ENCODE assay signal across 7 cellular contexts in genomic region chr11:38159038-38159437, GRCh38.
"Had no signal": no experiment of that assay in that cellular context is flagged by ENCODE, and none has a peak within 500 bp of the region (broad histone marks: within the 10 kb centered on the region; RNA-seq: fewer than 3 reads in every experiment).

No MANE protein-coding gene starts in this region.

- H3K4me3 ChIP-seq: K562 had no signal

- FAIRE-seq: HepG2, HTR-8/SVneo, K562 had no signal

- DNase-seq: IMR-90, KBM-7, KG1 had no signal

- ATAC-seq: HepG2, K562 had no signal

- H3K27ac ChIP-seq: HL-60 had no signal
